Comparison of ENCODE assay signal across 20 cellular contexts in the genomic region with DNA sequence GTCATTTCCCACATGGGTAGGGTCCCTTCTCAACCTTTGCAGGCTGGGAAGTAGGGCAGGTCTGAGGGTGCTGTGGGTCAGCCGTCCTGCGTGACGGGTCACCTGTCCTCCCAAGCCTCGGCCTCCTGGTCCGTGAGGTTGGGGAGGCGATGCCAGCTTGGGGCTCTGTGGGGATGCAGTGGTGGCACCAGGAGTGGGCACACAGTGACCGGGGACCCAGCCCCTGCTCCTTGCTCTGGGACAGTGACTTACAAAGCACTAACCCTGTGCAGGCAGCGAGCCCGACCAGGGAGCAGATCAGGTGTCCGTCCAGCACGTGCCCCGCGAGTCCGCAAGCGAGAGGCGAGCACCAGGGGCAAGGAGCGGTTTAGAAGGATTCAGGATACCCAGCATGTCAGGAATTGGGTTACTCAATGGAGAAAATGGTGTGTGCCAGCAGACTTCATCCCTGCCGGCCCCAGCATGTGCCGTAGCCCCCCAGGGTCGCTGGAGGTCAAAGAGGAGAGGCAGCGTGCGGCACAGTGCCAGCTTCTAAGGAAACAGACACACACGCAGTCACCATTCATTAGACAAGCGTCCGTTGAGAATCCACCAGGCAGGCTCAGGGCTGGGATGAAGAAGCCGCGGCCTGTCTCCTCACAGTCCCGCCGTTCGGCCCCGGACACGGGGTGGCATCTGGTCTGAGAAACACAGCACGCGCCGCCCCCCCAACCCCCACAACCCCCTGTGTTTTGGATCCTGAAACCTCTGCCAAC. TPM values are rescaled to one million over a fixed set of nuclear protein-coding genes. Genes with fewer than 3 reads are reported as not detected.
DNase-seq lines count a peak whose midpoint lies in the region; ATAC-seq and TF ChIP-seq lines count a peak whose summit lies in the region.
"Had no signal": no experiment of that assay in that cellular context is flagged by ENCODE, and none has a peak within 500 bp of the region (broad histone marks: within the 10 kb centered on the region; RNA-seq: fewer than 3 reads in every experiment).

No MANE protein-coding gene starts in this region.

- H3K9me3 ChIP-seq in SK-N-SH (no peaks in the 10 kb centered on the region), left lung (no peaks in the 10 kb centered on the region)
- H3K9me3 ChIP-seq: uterus had no signal

- TF ChIP-seq EP300 in SK-N-SH (IDR thresholded peaks at IDR 0.05; ENCODE audit: borderline replicate concordance in 1 of 2, low read depth in 1 of 2, low read length in 1 of 2), result peak in 1 of 2 experiments; percentile 77; a peak in 2 of 4 replicates

- no peaks in the 10 kb centered on the region for H3K79me2 ChIP-seq in SK-N-SH (ENCODE audit: insufficient read depth)

- WGBS in SK-N-SH (ENCODE audit: low lambda C conversion rate), result 64% methylated on average over 26 of the region's 35 CpGs

- CTCF ChIA-PET in SK-N-SH (lab: Yijun Ruan, JAX), result interaction anchor here (0.7 to 2.8 kb wide), 4 partner anchors 12 to 145 kb away, joined by 3 to 13 read pairs (median 8); a partner anchor contains a TSS

- no peak for ATAC-seq in activated naive CD8-positive, alpha-beta T cell treated with anti-CD3 and anti-CD28 coated beads, Interleukin-2, amount 50 U/mL, for 24 hours
- ATAC-seq in left lung, result no peak
- ATAC-seq in HG03354 (IDR thresholded peaks at IDR 0.05; ENCODE audit: poor library complexity, severe bottlenecking, unreplicated experiment), result no peak
- no peak for ATAC-seq in stimulated activated naive CD8-positive, alpha-beta T cell treated with anti-CD3 and anti-CD28 coated beads, Interleukin-15, Interleukin-2, amounts not matched to agents 100 U/mL and 50 U/mL, for 24 hours
- ATAC-seq: PC-3 had no signal

- H4K20me1 ChIP-seq in SK-N-SH (ENCODE audit: insufficient read depth), result no peaks in the 10 kb centered on the region

- no peak overlapping the region for H3K9ac ChIP-seq in SK-N-SH

- H3K4me1 ChIP-seq in SK-N-SH (ENCODE audit: control insufficient read depth in 1 of 2, insufficient read depth in 2 of 2, low read depth in 1 of 2, low read length in 1 of 2), result peaks cover 5 to 85% of the 10 kb centered on the region in 2 experiments; a peak in 3 of 4 replicates
- no peaks in the 10 kb centered on the region for H3K4me1 ChIP-seq in left lung
- H3K4me1 ChIP-seq: uterus had no signal

- DNase-seq in activated naive CD8-positive, alpha-beta T cell treated with anti-CD3 and anti-CD28 coated beads for 36 hours, result no peak
- no peak for DNase-seq in activated naive CD8-positive, alpha-beta T cell treated with anti-CD3 and anti-CD28 coated beads, Interleukin-2, amount 50 U/mL, for 24 hours
- DNase-seq in SK-N-SH, result peak; percentile 88
- DNase-seq in left lung, result peak; percentile 30 to 74
- no peak for DNase-seq in HT-29 (ENCODE audit: low spot score)
- DNase-seq in stimulated activated naive CD8-positive, alpha-beta T cell treated with anti-CD3 and anti-CD28 coated beads, Interleukin-15, Interleukin-2, amounts not matched to agents 100 U/mL and 50 U/mL, for 24 hours, result no peak
- no peak for DNase-seq in GM19238 (ENCODE audit: insufficient read length, low spot score)
- DNase-seq: activated B cell treated with CpG ODN at 0.5 μM for 24 hours; activated naive CD4-positive, alpha-beta T cell treated with anti-CD3 and anti-CD28 coated beads, Interleukin-2, amount 50 U/mL, for 16 hours; effector CD4-positive, alpha-beta T cell; GDM1; HFFc6; hippocampal formation; NCI-H1436; NCI-H524 treated with DMSO at 0.1 percent for 48 hours; PC-3; uterus had no signal

- peak overlapping the region; percentile 4; the same call in 1 of the 2 replicates for H3K4me2 ChIP-seq in SK-N-SH

- peaks cover 21% of the 10 kb centered on the region for H3K4me1 Mint-ChIP-seq in activated naive CD8-positive, alpha-beta T cell treated with anti-CD3 and anti-CD28 coated beads for 36 hours
- H3K4me1 Mint-ChIP-seq in activated naive CD8-positive, alpha-beta T cell treated with anti-CD3 and anti-CD28 coated beads, Interleukin-2, amount 50 U/mL, for 24 hours, result peaks cover 9% of the 10 kb centered on the region

- H3K27ac ChIP-seq in SK-N-SH (ENCODE audit: low read depth in 2 of 2, low read length in 1 of 2) (peak overlapping the region; percentile 12 to 97; a peak in 3 of 4 replicates), left lung (no peak overlapping the region)
- H3K27ac ChIP-seq: uterus had no signal

- H3K9me3 Mint-ChIP-seq in activated naive CD8-positive, alpha-beta T cell treated with anti-CD3 and anti-CD28 coated beads for 36 hours, result no peaks in the 10 kb centered on the region
- no peaks in the 10 kb centered on the region for H3K9me3 Mint-ChIP-seq in activated naive CD8-positive, alpha-beta T cell treated with anti-CD3 and anti-CD28 coated beads, Interleukin-2, amount 50 U/mL, for 24 hours
- H3K9me3 Mint-ChIP-seq: activated B cell treated with CpG ODN at 0.5 μM for 24 hours, HFFc6 had no signal

- no peaks in the 10 kb centered on the region for H3K36me3 Mint-ChIP-seq in activated naive CD8-positive, alpha-beta T cell treated with anti-CD3 and anti-CD28 coated beads for 36 hours
- H3K36me3 Mint-ChIP-seq in activated naive CD8-positive, alpha-beta T cell treated with anti-CD3 and anti-CD28 coated beads, Interleukin-2, amount 50 U/mL, for 24 hours (ENCODE audit: low read depth), result no peaks in the 10 kb centered on the region

- H3K36me3 ChIP-seq in SK-N-SH (replicated peaks in 1 of 2; ENCODE audit: control insufficient read depth in 1 of 2, insufficient read depth in 2 of 2, low read length in 1 of 2) (no peaks in the 10 kb centered on the region), left lung (no peaks in the 10 kb centered on the region)
- H3K36me3 ChIP-seq: uterus had no signal

- H3K4me3 ChIP-seq in SK-N-SH (ENCODE audit: low read depth in 2 of 2, low read length in 1 of 2), result no peak overlapping the region
- H3K4me3 ChIP-seq in left lung, result no peak overlapping the region
- H3K4me3 ChIP-seq: uterus had no signal

- peaks cover 4% of the 10 kb centered on the region for H3K27me3 Mint-ChIP-seq in activated naive CD8-positive, alpha-beta T cell treated with anti-CD3 and anti-CD28 coated beads for 36 hours
- H3K27me3 Mint-ChIP-seq in activated naive CD8-positive, alpha-beta T cell treated with anti-CD3 and anti-CD28 coated beads, Interleukin-2, amount 50 U/mL, for 24 hours, result no peaks in the 10 kb centered on the region

- POLR2A ChIA-PET in SK-N-SH (lab: Yijun Ruan, JAX), result interaction anchor here (1.1 to 3.7 kb wide), 4 partner anchors 12 to 479 kb away, joined by 3 to 39 read pairs (median 5); a partner anchor contains a TSS

- no peaks in the 10 kb centered on the region for H3K27me3 ChIP-seq in SK-N-SH (ENCODE audit: insufficient read depth)
- H3K27me3 ChIP-seq in left lung, result no peaks in the 10 kb centered on the region
- H3K27me3 ChIP-seq: uterus had no signal

- peak overlapping the region; percentile 91 for H3K27ac Mint-ChIP-seq in activated naive CD8-positive, alpha-beta T cell treated with anti-CD3 and anti-CD28 coated beads for 36 hours
- no peak overlapping the region for H3K27ac Mint-ChIP-seq in activated naive CD8-positive, alpha-beta T cell treated with anti-CD3 and anti-CD28 coated beads, Interleukin-2, amount 50 U/mL, for 24 hours
- H3K27ac Mint-ChIP-seq: activated B cell treated with CpG ODN at 0.5 μM for 24 hours, HFFc6 had no signal

- no peak for TF ChIP-seq CTCF in SK-N-SH (IDR thresholded peaks at IDR 0.05)
- TF ChIP-seq CTCF in left lung (IDR thresholded peaks at IDR 0.05), result no peak

- peak; percentile 46 for TF ChIP-seq RAD21 in SK-N-SH (IDR thresholded peaks at IDR 0.05; ENCODE audit: low read length)

- no peaks in the 10 kb centered on the region for H3K9me2 ChIP-seq in SK-N-SH

- no peak overlapping the region for H3K4me3 Mint-ChIP-seq in activated naive CD8-positive, alpha-beta T cell treated with anti-CD3 and anti-CD28 coated beads for 36 hours
- no peak overlapping the region for H3K4me3 Mint-ChIP-seq in activated naive CD8-positive, alpha-beta T cell treated with anti-CD3 and anti-CD28 coated beads, Interleukin-2, amount 50 U/mL, for 24 hours
- H3K4me3 Mint-ChIP-seq: activated B cell treated with CpG ODN at 0.5 μM for 24 hours, HFFc6 had no signal

- intact Hi-C loops in left lung (cut with DNase I), result no loop called here

- H3F3A ChIP-seq in SK-N-SH (replicated peaks; ENCODE audit: insufficient read depth), result no peaks in the 10 kb centered on the region

- H2AFZ ChIP-seq in SK-N-SH (ENCODE audit: low read depth), result no peak overlapping the region

TF ChIP-seq in SK-N-SH, 30 proteins besides CTCF, POLR2A, EP300 and RAD21 (continues in another document):
- TF ChIP-seq SMC3 (IDR thresholded peaks at IDR 0.05; ENCODE audit: low read depth, low read length) (peak; percentile 36; the same call in 1 of the 2 replicates), NRF1 (IDR thresholded peaks at IDR 0.05; ENCODE audit: low read depth, low read length) (no peak), TAF1 (IDR thresholded peaks at IDR 0.05; ENCODE audit: borderline replicate concordance, low read depth, low read length) (no peak), YY1 (IDR thresholded peaks at IDR 0.05; ENCODE audit: low read depth) (no peak)

RNA-seq across cellular contexts. Expression of a gene that starts 11.6 kb away (rescaled TPM):
- under 1 TPM; 0.52 to 0.86 TPM for total RNA-seq in activated naive CD8-positive, alpha-beta T cell treated with anti-CD3 and anti-CD28 coated beads for 36 hours
- polyA plus RNA-seq in SK-N-SH (2012; rRNA removed), result 8.7 and 15.2 TPM in 2 replicates
- 11.5 and 22.9 TPM in 2 replicates for polyA plus RNA-seq in SK-N-SH (2012; cell fraction: cytosol; rRNA removed)
- 4.4 and 8.8 TPM in 2 replicates for polyA plus RNA-seq in SK-N-SH (2012; cell fraction: nucleus; rRNA removed)
- 1 to 10 TPM in 1 of 2 donors, under 1 TPM in 1; 0.84 to 1.4 TPM for total RNA-seq in left lung
- total RNA-seq in HT-29 (2014; rRNA removed; shearing (Covaris generic)), result not detected in 2 replicates
- total RNA-seq: activated B cell treated with CpG ODN at 0.5 μM for 24 hours; HFFc6; T-helper 1 cell treated with Interleukin-12 subunit alpha and Interleukin-12 subunit beta and Interleukin-4 antibody, amounts not matched to agents 30 ng/mL and 1 ng/mL, for 36 hours had no signal

RNA-seq across cellular contexts. Expression of a gene that starts 31.5 kb away (rescaled TPM):
- total RNA-seq in activated naive CD8-positive, alpha-beta T cell treated with anti-CD3 and anti-CD28 coated beads for 36 hours, result 1,000 to 10,000 TPM; 1,614 to 1,631 TPM
- polyA plus RNA-seq in SK-N-SH (2012; rRNA removed), result 2,166 and 2,477 TPM in 2 replicates
- 3,192 and 3,529 TPM in 2 replicates for polyA plus RNA-seq in SK-N-SH (2012; cell fraction: cytosol; rRNA removed)
- polyA plus RNA-seq in SK-N-SH (2012; cell fraction: nucleus; rRNA removed), result 656 and 726 TPM in 2 replicates
- 1,000 to 10,000 TPM in 1 of 2 donors, 100 to 1,000 TPM in 1; 909 to 1,079 TPM for total RNA-seq in left lung
- 1,412 and 1,563 TPM in 2 replicates for total RNA-seq in HT-29 (2014; rRNA removed; shearing (Covaris generic))

RNA-seq across cellular contexts. Expression of a gene that starts 48.4 kb away (rescaled TPM):
- 10 to 100 TPM; 39.4 to 39.8 TPM for total RNA-seq in activated naive CD8-positive, alpha-beta T cell treated with anti-CD3 and anti-CD28 coated beads for 36 hours
- 34.4 and 35.3 TPM in 2 replicates for polyA plus RNA-seq in SK-N-SH (2012; rRNA removed)
- 35.8 and 36.2 TPM in 2 replicates for polyA plus RNA-seq in SK-N-SH (2012; cell fraction: cytosol; rRNA removed)
- 24.7 and 30.1 TPM in 2 replicates for polyA plus RNA-seq in SK-N-SH (2012; cell fraction: nucleus; rRNA removed)
- 10 to 100 TPM; 16.1 to 22.8 TPM for total RNA-seq in left lung
- total RNA-seq in HT-29 (2014; rRNA removed; shearing (Covaris generic)), result 20.0 and 28.1 TPM in 2 replicates

RNA-seq across cellular contexts. Expression of a gene that starts 51.5 kb away (rescaled TPM):
- not detected for total RNA-seq in activated naive CD8-positive, alpha-beta T cell treated with anti-CD3 and anti-CD28 coated beads for 36 hours
- polyA plus RNA-seq in SK-N-SH (2012; rRNA removed), result 0.08 TPM in 1 of 2 replicates, not detected in the other
- polyA plus RNA-seq in SK-N-SH (2012; cell fraction: cytosol; rRNA removed), result 0.05 TPM in 1 of 2 replicates, not detected in the other
- polyA plus RNA-seq in SK-N-SH (2012; cell fraction: nucleus; rRNA removed), result 0.19 and 0.27 TPM in 2 replicates
- total RNA-seq in left lung, result not detected
- total RNA-seq in HT-29 (2014; rRNA removed; shearing (Covaris generic)), result not detected in 2 replicates
- total RNA-seq: activated B cell treated with CpG ODN at 0.5 μM for 24 hours; fibroblast of lung; HFFc6; PC-3; T-helper 1 cell treated with Interleukin-12 subunit alpha and Interleukin-12 subunit beta and Interleukin-4 antibody, amounts not matched to agents 30 ng/mL and 1 ng/mL, for 36 hours; uterus had no signal
- polyA plus RNA-seq: fibroblast of lung had no signal

Comparison
In these comparisons a context has a peak if more than half of its experiments do, and no peak if none do; other contexts are left out.
1. DNase-seq: peak in SK-N-SH (single experiment) and left lung (2 of 2); none in activated naive CD8-positive, alpha-beta T cell treated with anti-CD3 and anti-CD28 coated beads for 36 hours (single experiment), activated naive CD8-positive, alpha-beta T cell treated with anti-CD3 and anti-CD28 coated beads, Interleukin-2, amount 50 U/mL, for 24 hours (single experiment), HT-29 (single experiment), stimulated activated naive CD8-positive, alpha-beta T cell treated with anti-CD3 and anti-CD28 coated beads, Interleukin-15, Interleukin-2, amounts not matched to agents 100 U/mL and 50 U/mL, for 24 hours (single experiment) and GM19238 (single experiment).
2. H3K27ac ChIP-seq: peak in SK-N-SH (2 of 2); none in left lung (0 of 2).